ENCODE assay signal across 18 cellular contexts in the genomic region with DNA sequence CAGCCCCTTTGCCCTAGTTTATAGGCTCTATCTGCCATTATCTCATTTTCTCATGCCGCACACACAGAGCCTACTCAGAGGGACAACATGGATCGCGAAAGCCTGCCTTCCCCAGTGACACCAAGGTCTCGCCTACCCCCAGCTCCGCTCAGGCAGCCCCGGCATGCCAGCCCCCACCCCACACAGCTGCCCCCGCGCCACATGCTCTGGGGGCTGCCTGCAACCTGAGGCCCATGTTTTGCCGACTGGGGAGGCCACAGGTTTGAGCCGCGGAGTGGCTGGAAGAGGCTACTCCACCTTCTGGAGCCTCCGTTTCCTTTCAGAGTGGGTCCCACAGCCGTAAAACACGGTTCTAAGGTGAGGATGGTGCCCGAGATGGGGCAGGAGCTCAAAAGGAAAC.
DNase-seq lines count a peak whose midpoint lies in the region; TF ChIP-seq lines count a peak whose summit lies in the region.
"Had no signal": no experiment of that assay in that cellular context is flagged by ENCODE, and none has a peak within 500 bp of the region (broad histone marks: within the 10 kb centered on the region; RNA-seq: fewer than 3 reads in every experiment).

No MANE protein-coding gene starts in this region.

- H3K27ac ChIP-seq in caudate nucleus (ENCODE audit: low read depth, low read length) (peak overlapping the region; percentile 33), layer of hippocampus (ENCODE audit: low read depth, low read length) (peak overlapping the region; percentile 62), tibial nerve (peak overlapping the region; percentile 44 to 93 (median 76))
- H3K27ac ChIP-seq: RWPE1, SJCRH30 had no signal

- 44 to 79% methylated on average over 12 to 14 of the region's 15 CpGs for WGBS in tibial nerve, 2 donors

- no peak for DNase-seq in caudate nucleus (lab: John Stamatoyannopoulos, UW)
- no peak for DNase-seq in nephron progenitor cell
- no peak for DNase-seq in tibial nerve (ENCODE audit: low spot score in 2 of 2)
- DNase-seq in activated naive CD8-positive, alpha-beta T cell treated with anti-CD3 and anti-CD28 coated beads for 36 hours: no peak
- no peak for DNase-seq in activated T-cell treated with anti-CD3 and anti-CD28 coated beads, Interleukin-2, amount 50 U/mL, for 48 hours
- DNase-seq in MV-4-11 (lab: John Stamatoyannopoulos, UW): no peak
- DNase-seq: CD8-positive, alpha-beta T cell; DMS79; KBM-7; NCI-H1436 treated with DMSO at 0.1 percent for 48 hours; NCI-H2029 treated with DMSO at 0.1 percent for 48 hours; NCI-H2171 treated with DMSO at 0.1 percent for 48 hours; NCI-H774; PC-3; SJCRH30 had no signal

- H3K27me3 ChIP-seq in layer of hippocampus (ENCODE audit: control insufficient read depth, insufficient read depth, low read length): no peaks in the 10 kb centered on the region
- no peaks in the 10 kb centered on the region for H3K27me3 ChIP-seq in tibial nerve
- H3K27me3 ChIP-seq: SJCRH30 had no signal

- no peak overlapping the region for H3K4me3 ChIP-seq in tibial nerve
- H3K4me3 ChIP-seq: SJCRH30 had no signal

- no peak for TF ChIP-seq EP300 in tibial nerve (IDR thresholded peaks at IDR 0.05)

- peak overlapping the region; percentile 93 for H3K27ac Mint-ChIP-seq in nephron progenitor cell
- no peak overlapping the region for H3K27ac Mint-ChIP-seq in activated naive CD8-positive, alpha-beta T cell treated with anti-CD3 and anti-CD28 coated beads for 36 hours
- H3K27ac Mint-ChIP-seq: B cell; CD8-positive, alpha-beta T cell had no signal

- H3K36me3 Mint-ChIP-seq in nephron progenitor cell (ENCODE audit: low read depth): peaks cover 6% of the 10 kb centered on the region
- H3K36me3 Mint-ChIP-seq in activated naive CD8-positive, alpha-beta T cell treated with anti-CD3 and anti-CD28 coated beads for 36 hours: no peaks in the 10 kb centered on the region

- H3K9me3 ChIP-seq in tibial nerve: no peaks in the 10 kb centered on the region
- H3K9me3 ChIP-seq: SJCRH30 had no signal

- no peak for TF ChIP-seq POLR2A in tibial nerve (IDR thresholded peaks at IDR 0.05)

- H3K4me1 Mint-ChIP-seq in nephron progenitor cell: peaks cover 75% of the 10 kb centered on the region
- H3K4me1 Mint-ChIP-seq in activated naive CD8-positive, alpha-beta T cell treated with anti-CD3 and anti-CD28 coated beads for 36 hours: peaks cover 1% of the 10 kb centered on the region

- peaks cover 6 to 88% (median 50%) of the 10 kb centered on the region in 4 donors for H3K4me1 ChIP-seq in tibial nerve

- H3K36me3 ChIP-seq in tibial nerve: peaks cover 0 to 16% (median 0%) of the 10 kb centered on the region in 3 donors
- H3K36me3 ChIP-seq: SJCRH30 had no signal

- H3K4me3 Mint-ChIP-seq in nephron progenitor cell: no peak overlapping the region
- no peak overlapping the region for H3K4me3 Mint-ChIP-seq in activated naive CD8-positive, alpha-beta T cell treated with anti-CD3 and anti-CD28 coated beads for 36 hours
- H3K4me3 Mint-ChIP-seq: B cell; CD8-positive, alpha-beta T cell had no signal

- no peak for TF ChIP-seq CTCF in nephron progenitor cell (IDR thresholded peaks at IDR 0.05)
- TF ChIP-seq CTCF in tibial nerve (IDR thresholded peaks at IDR 0.05): no peak

- peaks cover 6% of the 10 kb centered on the region for H3K27me3 Mint-ChIP-seq in nephron progenitor cell (ENCODE audit: low read depth, poor library complexity)
- H3K27me3 Mint-ChIP-seq in activated naive CD8-positive, alpha-beta T cell treated with anti-CD3 and anti-CD28 coated beads for 36 hours: no peaks in the 10 kb centered on the region
- H3K27me3 Mint-ChIP-seq: B cell had no signal

- no peaks in the 10 kb centered on the region for H3K9me3 Mint-ChIP-seq in nephron progenitor cell
- no peaks in the 10 kb centered on the region for H3K9me3 Mint-ChIP-seq in activated naive CD8-positive, alpha-beta T cell treated with anti-CD3 and anti-CD28 coated beads for 36 hours
- H3K9me3 Mint-ChIP-seq: CD8-positive, alpha-beta T cell had no signal
